ENCODE assay signal across 8 cellular contexts in the genomic region with DNA sequence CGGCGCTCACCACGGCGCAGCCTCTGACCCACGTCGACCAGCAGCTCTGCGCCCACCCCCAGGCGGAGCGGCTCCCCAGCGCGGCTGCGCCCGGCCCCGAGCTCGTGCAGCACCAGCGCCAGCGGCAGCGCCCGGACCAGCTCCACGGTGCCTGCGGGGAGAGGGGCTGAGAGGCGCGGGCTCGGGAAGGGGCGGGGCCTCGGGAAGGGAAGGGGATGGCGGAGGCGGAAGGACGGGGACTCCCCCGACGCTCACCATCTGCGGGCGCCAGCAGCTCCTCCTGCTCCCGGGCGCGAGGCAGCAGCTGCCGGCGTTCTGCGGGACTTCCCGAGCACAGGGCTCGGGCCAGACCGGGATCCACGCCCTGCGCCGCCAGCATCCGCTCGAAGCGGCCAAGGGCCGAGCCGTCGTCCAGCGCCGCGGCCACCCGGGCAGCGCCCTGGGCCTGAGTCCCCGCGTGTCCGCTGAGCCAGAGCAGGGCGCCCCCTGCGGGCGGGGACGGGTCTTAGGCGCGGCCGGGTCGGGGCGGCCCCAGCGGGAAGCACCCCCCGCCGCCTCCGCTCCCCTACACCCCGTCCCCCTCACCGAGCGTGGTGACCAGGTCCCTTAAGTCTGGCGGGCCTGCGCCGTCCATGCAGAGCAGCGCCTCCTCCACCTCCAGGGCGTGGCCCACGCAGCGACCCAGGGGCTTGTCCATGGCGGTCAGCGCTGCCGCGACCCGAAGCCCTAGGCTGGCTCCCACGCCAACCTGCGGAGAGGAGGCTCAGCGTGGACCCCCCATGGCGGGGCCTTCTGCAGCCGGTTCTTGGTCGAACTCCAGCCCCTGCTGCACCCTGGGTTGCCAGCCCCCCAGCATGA. TPM values are rescaled to one million over a fixed set of nuclear protein-coding genes. Genes with fewer than 3 reads are reported as not detected.
DNase-seq lines count a peak whose midpoint lies in the region; ATAC-seq and TF ChIP-seq lines count a peak whose summit lies in the region.

No MANE protein-coding gene starts in this region.

- H3K27ac ChIP-seq in AG04450 (ENCODE audit: low read depth, low read length) (peak overlapping the region; percentile 57), liver (ENCODE audit: low read depth in 1 of 2, low read length in 2 of 2) (peak overlapping the region; percentile 92 to 96)

- H3K36me3 ChIP-seq in liver (ENCODE audit: control insufficient read depth in 4 of 4, insufficient read depth in 3 of 4, low read depth in 1 of 4, low read length in 3 of 4) = peaks cover 9 to 26% (median 11%) of the 10 kb centered on the region in 4 donors

- H3K27me3 ChIP-seq in AG04450 (ENCODE audit: control insufficient read depth, insufficient read depth, low read length) (peaks cover 5% of the 10 kb centered on the region), liver (ENCODE audit: control insufficient read depth in 4 of 4, insufficient read depth in 4 of 4, low read length in 3 of 4) (no peaks in the 10 kb centered on the region)

- H3K9me3 ChIP-seq in AG04450 (ENCODE audit: control insufficient read depth, insufficient read depth, low read length) (peaks cover 11% of the 10 kb centered on the region; the same call in 1 of the 2 replicates), liver (ENCODE audit: control insufficient read depth in 4 of 4, low read length in 3 of 4) (no peaks in the 10 kb centered on the region)

- peak overlapping the region; percentile 97 for H3K4me3 Mint-ChIP-seq in dendritic cell treated with granulocyte-macrophage colony-stimulating factor and Interleukin-4, amounts not matched to agents 40 ng/mL and 50 ng/mL, for 4 days

- H3K4me1 ChIP-seq in liver (ENCODE audit: control insufficient read depth in 4 of 4, insufficient read depth in 4 of 4, low read length in 3 of 4) = peaks cover 13 to 61% (median 31%) of the 10 kb centered on the region in 4 donors

- CTCF ChIA-PET in AG04450 (lab: Charles Lee) = interaction anchor here (0.7 to 2.6 kb wide), 24 partner anchors 10 to 169 kb away, joined by 3 to 32 read pairs (median 3); partner anchors contain the start of genes ARSA, CPT1B, KLHDC7B and LMF2

- TF ChIP-seq CTCF in AG04450 (IDR thresholded peaks at IDR 0.05; ENCODE audit: low read depth, low read length) (peak; percentile 41), liver (IDR thresholded peaks at IDR 0.05; ENCODE audit: low read depth, low read length, missing input control) (peak; percentile 51)

- under 1% methylated on average over 93 of the region's 93 CpGs for WGBS in liver

- DNase-seq in AG04450 (ENCODE audit: low read depth, low spot score) (no peak), NCI-H446 treated with DMSO at 0.1 percent for 48 hours (lab: John Stamatoyannopoulos, UW) (peak; percentile 59)
- peak; percentile 75 for DNase-seq in activated CD4-positive, alpha-beta T cell treated with anti-CD3 and anti-CD28 coated beads, Interleukin-2, amount 50 U/mL, for 1 hour
- peak; percentile 80 to 90 for DNase-seq in stimulated activated CD4-positive, alpha-beta T cell treated with anti-CD3 and anti-CD28 coated beads, Interleukin-4, amount 100 ng/mL, for 48 hours (ENCODE audit: low read depth in 2 of 2)

- peak overlapping the region; percentile 95 for H3K27ac Mint-ChIP-seq in dendritic cell treated with granulocyte-macrophage colony-stimulating factor and Interleukin-4, amounts not matched to agents 40 ng/mL and 50 ng/mL, for 4 days

- peaks cover 52% of the 10 kb centered on the region for H3K4me1 Mint-ChIP-seq in dendritic cell treated with granulocyte-macrophage colony-stimulating factor and Interleukin-4, amounts not matched to agents 40 ng/mL and 50 ng/mL, for 4 days (ENCODE audit: low read depth)

- TF ChIP-seq RAD21 in liver (IDR thresholded peaks at IDR 0.05) = no peak

- intact Hi-C loops in dendritic cell treated with granulocyte-macrophage colony-stimulating factor and Interleukin-4, amounts not matched to agents 40 ng/mL and 50 ng/mL, for 4 days (cut with micrococcal nuclease) = loop anchor here (1.0 to 5.0 kb wide), 3 partner anchors 19 to 96 kb away; partner anchors contain the start of genes KLHDC7B and SYCE3

- ATAC-seq in GM18517 (IDR thresholded peaks at IDR 0.05; ENCODE audit: unreplicated experiment) (peak; percentile 32), HG03039 (IDR thresholded peaks at IDR 0.05; ENCODE audit: unreplicated experiment) (peak; percentile 24)

- H3K27me3 Mint-ChIP-seq in dendritic cell treated with granulocyte-macrophage colony-stimulating factor and Interleukin-4, amounts not matched to agents 40 ng/mL and 50 ng/mL, for 4 days = no peaks in the 10 kb centered on the region

- POLR2A ChIA-PET in AG04450 (lab: Yijun Ruan, JAX) = interaction anchor here (0.8 to 2.1 kb wide), 16 partner anchors 11 to 101 kb away, joined by 3 to 29 read pairs (median 5); partner anchors contain the start of genes ARSA, CPT1B, KLHDC7B and LMF2

- no peaks in the 10 kb centered on the region for H3K9me3 Mint-ChIP-seq in dendritic cell treated with granulocyte-macrophage colony-stimulating factor and Interleukin-4, amounts not matched to agents 40 ng/mL and 50 ng/mL, for 4 days

- peak overlapping the region; percentile 17 to 59 for H3K9ac ChIP-seq in liver (ENCODE audit: low read depth in 1 of 2, low read length in 2 of 2)

- H3K36me3 Mint-ChIP-seq in dendritic cell treated with granulocyte-macrophage colony-stimulating factor and Interleukin-4, amounts not matched to agents 40 ng/mL and 50 ng/mL, for 4 days (ENCODE audit: low read depth) = peaks cover 93% of the 10 kb centered on the region

- H3K4me3 ChIP-seq in AG04450 (ENCODE audit: low read depth, low read length) = peak overlapping the region; percentile 81
- H3K4me3 ChIP-seq in liver (ENCODE audit: low read depth in 1 of 3, low read length in 3 of 3) = peak overlapping the region; percentile 44 to 77 (median 73)

TF ChIP-seq in liver, 16 proteins besides CTCF, POLR2A, EP300 and RAD21 (continues in another document):
- TF ChIP-seq SP1 (IDR thresholded peaks at IDR 0.05) (no peak), TAF1 (conservative IDR thresholded peaks at IDR 0.05) (no peak), HNF4G (IDR thresholded peaks at IDR 0.05) (no peak), FOXA2 (IDR thresholded peaks at IDR 0.05) (no peak), GABPA (IDR thresholded peaks at IDR 0.05 in 1 of 2, conservative IDR thresholded peaks at IDR 0.05 in 1 of 2) (no peak), FOXA1 (IDR thresholded peaks at IDR 0.05) (no peak), ZBTB33 (IDR thresholded peaks at IDR 0.05) (no peak), RXRA (IDR thresholded peaks at IDR 0.05) (no peak), JUND (IDR thresholded peaks at IDR 0.05) (no peak), NR2F2 (IDR thresholded peaks at IDR 0.05) (no peak)
- TF ChIP-seq, protein P1, sequence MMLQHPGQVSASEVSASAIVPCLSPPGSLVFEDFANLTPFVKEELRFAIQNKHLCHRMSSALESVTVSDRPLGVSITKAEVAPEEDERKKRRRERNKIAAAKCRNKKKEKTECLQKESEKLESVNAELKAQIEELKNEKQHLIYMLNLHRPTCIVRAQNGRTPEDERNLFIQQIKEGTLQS (IDR thresholded peaks at IDR 0.05) = no peak

RNA-seq across cellular contexts. Expression of gene SCO2, which starts 0.8 kb away (rescaled TPM):
- polyA plus RNA-seq in AG04450 (2011; rRNA removed) = 0.15 and 0.60 TPM in 2 replicates
- polyA minus RNA-seq in AG04450 (2011; rRNA and poly(A)+ RNA removed) = not detected in 2 replicates
- total RNA-seq in liver = 1 to 10 TPM; 1.4 to 1.7 TPM
- 1 to 10 TPM; 1.9 to 2.9 TPM for polyA plus RNA-seq in liver

RNA-seq across cellular contexts. Expression of gene TYMP, which starts 3.6 kb away (rescaled TPM):
- polyA plus RNA-seq in AG04450 (2011; rRNA removed) = 2.9 and 3.6 TPM in 2 replicates
- polyA minus RNA-seq in AG04450 (2011; rRNA and poly(A)+ RNA removed) = 2.1 and 2.9 TPM in 2 replicates
- 100 to 1,000 TPM in 1 of 2 donors, 10 to 100 TPM in 1; 41.2 to 109 TPM for total RNA-seq in liver
- polyA plus RNA-seq in liver = 10 to 100 TPM; 34.0 to 89.8 TPM

RNA-seq across cellular contexts. Expression of gene NCAPH2, which starts 18.2 kb away (rescaled TPM):
- polyA plus RNA-seq in AG04450 (2011; rRNA removed) (10.4 and 13.2 TPM in 2 replicates), liver (10 to 100 TPM; 12.0 to 12.5 TPM)
- polyA minus RNA-seq in AG04450 (2011; rRNA and poly(A)+ RNA removed) = 17.6 and 19.2 TPM in 2 replicates
- 10 to 100 TPM; 15.2 to 30.8 TPM for total RNA-seq in liver

RNA-seq across cellular contexts. Expression of gene LMF2, which starts 18.7 kb away (rescaled TPM):
- polyA plus RNA-seq in AG04450 (2011; rRNA removed) = 25.7 and 46.6 TPM in 2 replicates
- polyA minus RNA-seq in AG04450 (2011; rRNA and poly(A)+ RNA removed) = 23.1 and 28.0 TPM in 2 replicates
- 10 to 100 TPM; 24.0 to 27.9 TPM for total RNA-seq in liver
- polyA plus RNA-seq in liver = 10 to 100 TPM; 16.7 to 35.6 TPM

RNA-seq across cellular contexts. Expression of gene KLHDC7B, which starts 19.5 kb away (rescaled TPM):
- polyA plus RNA-seq in AG04450 (2011; rRNA removed) (0.02 and 0.04 TPM in 2 replicates), liver (under 1 TPM; 0.08 to 0.16 TPM)
- polyA minus RNA-seq in AG04450 (2011; rRNA and poly(A)+ RNA removed) = 0.09 TPM in 2 replicates
- total RNA-seq in liver = under 1 TPM in 1 of 2 donors, not detected in 1; 0.08 TPM
